In the genomic region with DNA sequence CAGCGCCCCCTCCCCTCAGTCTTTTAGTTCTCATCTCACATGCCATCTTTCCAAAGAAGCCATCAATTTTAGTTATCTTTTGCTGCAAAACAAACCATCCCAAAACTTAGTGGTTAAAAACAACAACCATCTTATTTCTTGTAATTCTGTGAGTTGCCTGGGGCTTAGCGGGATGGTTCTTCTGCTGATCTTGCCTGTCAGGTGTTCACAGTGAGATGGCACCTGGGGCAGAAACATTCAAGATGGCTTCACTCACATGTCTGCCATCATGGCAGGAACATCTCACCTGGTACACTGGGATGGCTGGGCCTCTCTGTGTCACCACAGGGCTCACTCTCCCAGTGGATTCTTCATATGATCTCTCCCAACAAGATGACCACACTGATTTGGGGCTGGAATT, we compare ENCODE assay signal across 7 cellular contexts.
"Had no signal": no experiment of that assay in that cellular context is flagged by ENCODE, and none has a peak within 500 bp of the region (broad histone marks: within the 10 kb centered on the region; RNA-seq: fewer than 3 reads in every experiment).

No MANE protein-coding gene starts in this region.

- H2AFZ ChIP-seq: GM23248 had no signal

- H3K4me3 ChIP-seq: GM23248, K562 had no signal

- FAIRE-seq: K562 had no signal

- H3K27ac ChIP-seq: GM23248, HL-60 had no signal

- DNase-seq: GM23248, H7, HCEC 1CT, IMR-90, KG1 had no signal

- H3K9ac ChIP-seq: GM23248 had no signal
